20 cellular contexts compared by ENCODE assay signal in genomic region chr13:26045123-26045522, GRCh38. TPM values are rescaled to one million over a fixed set of nuclear protein-coding genes. Genes with fewer than 3 reads are reported as not detected.
"Had no signal": no experiment of that assay in that cellular context is flagged by ENCODE, and none has a peak within 500 bp of the region (broad histone marks: within the 10 kb centered on the region; RNA-seq: fewer than 3 reads in every experiment).

No MANE protein-coding gene starts in this region.

- H3K27me3 ChIP-seq: ovary, testis had no signal

- H3K4me3 Mint-ChIP-seq: natural killer cell; neural crest cell; stimulated activated naive B cell treated with anti-CD40 and anti-IgM and Interleukin-4, amounts not matched to agents 10 μg/mL and 1 μg/mL and 100 μg/mL, for 72 hours had no signal

- H3K4me1 ChIP-seq: testis had no signal

- H3K9me3 Mint-ChIP-seq: natural killer cell; neural crest cell; stimulated activated naive B cell treated with anti-CD40 and anti-IgM and Interleukin-4, amounts not matched to agents 10 μg/mL and 1 μg/mL and 100 μg/mL, for 72 hours; stimulated activated naive CD8-positive, alpha-beta T cell treated with anti-CD3 and anti-CD28 coated beads, Interleukin-15, amount 100 ng/mL, for 72 hours had no signal

- H3K9me3 ChIP-seq: heart right ventricle, ovary, right atrium auricular region, sigmoid colon, testis, transverse colon had no signal

- H3K36me3 ChIP-seq: heart right ventricle, ovary, right atrium auricular region, sigmoid colon, transverse colon had no signal

- DNase-seq: effector memory CD4-positive, alpha-beta T cell; heart right ventricle; hypothalamus; islet precursor cell; mammary epithelial cell; natural killer cell; nucleus accumbens; ovary; sigmoid colon; stimulated activated CD4-positive, alpha-beta T cell treated with anti-CD3 and anti-CD28 coated beads, Interleukin-2, amount 100 ng/mL, for 24 hours; stimulated activated CD4-positive, alpha-beta T cell treated with anti-CD3 and anti-CD28 coated beads, Interleukin-4, amount 100 ng/mL, for 4 hours; stimulated activated naive B cell treated with anti-CD40 and anti-IgM and Interleukin-4, amounts not matched to agents 10 μg/mL and 1 μg/mL and 100 μg/mL, for 72 hours; stimulated activated naive CD8-positive, alpha-beta T cell treated with anti-CD3 and anti-CD28 coated beads, Interleukin-15, amount 100 ng/mL, for 72 hours; testis; transverse colon had no signal

- H3K36me3 Mint-ChIP-seq: natural killer cell; stimulated activated naive B cell treated with anti-CD40 and anti-IgM and Interleukin-4, amounts not matched to agents 10 μg/mL and 1 μg/mL and 100 μg/mL, for 72 hours had no signal

- ATAC-seq: esophagus mucosa; heart right ventricle; left lobe of liver; natural killer cell; stimulated activated naive B cell treated with anti-CD40 and anti-IgM and Interleukin-4, amounts not matched to agents 10 μg/mL and 1 μg/mL and 100 μg/mL, for 72 hours; stimulated activated naive CD8-positive, alpha-beta T cell treated with anti-CD3 and anti-CD28 coated beads, Interleukin-15, amount 100 ng/mL, for 72 hours had no signal

- H3K27ac ChIP-seq: heart right ventricle, ovary, right atrium auricular region, sigmoid colon, skin epidermis, testis, transverse colon had no signal

- H3K4me3 ChIP-seq: heart right ventricle, ovary, right atrium auricular region, sigmoid colon, skin epidermis, testis, transverse colon had no signal

- H3K27ac Mint-ChIP-seq: natural killer cell; stimulated activated naive B cell treated with anti-CD40 and anti-IgM and Interleukin-4, amounts not matched to agents 10 μg/mL and 1 μg/mL and 100 μg/mL, for 72 hours; stimulated activated naive CD8-positive, alpha-beta T cell treated with anti-CD3 and anti-CD28 coated beads, Interleukin-15, amount 100 ng/mL, for 72 hours had no signal

RNA-seq across cellular contexts. Expression of gene SHISA2, which starts 6.7 kb away (rescaled TPM):
- total RNA-seq: left lobe of liver, right atrium auricular region, transverse colon had no signal
